In genomic region chrX:89033723-89034122, GRCh38 we compare ENCODE assay signal across 8 cellular contexts.
"Had no signal": no experiment of that assay in that cellular context is flagged by ENCODE, and none has a peak within 500 bp of the region (broad histone marks: within the 10 kb centered on the region; RNA-seq: fewer than 3 reads in every experiment).

No MANE protein-coding gene starts in this region.

- H3K27ac ChIP-seq: HL-60, KMS-11 had no signal

- H2AFZ ChIP-seq: GM23338 had no signal

- H3K4me2 ChIP-seq: GM23338, KMS-11 had no signal

- ATAC-seq: GM23338, HepG2 had no signal

- H3K9ac ChIP-seq: KMS-11 had no signal

- H3K4me3 ChIP-seq: GM23338 had no signal

- DNase-seq: H9, HCEC 1CT, HFFc6, KBM-7 had no signal
